In genomic region chr6:22320750-22321149, GRCh38 we compare ENCODE assay signal across 14 cellular contexts. TPM values are rescaled to one million over a fixed set of nuclear protein-coding genes. Genes with fewer than 3 reads are reported as not detected.
DNase-seq lines count a peak whose midpoint lies in the region; ATAC-seq and TF ChIP-seq lines count a peak whose summit lies in the region.
"Had no signal": no experiment of that assay in that cellular context is flagged by ENCODE, and none has a peak within 500 bp of the region (broad histone marks: within the 10 kb centered on the region; RNA-seq: fewer than 3 reads in every experiment).

No MANE protein-coding gene starts in this region.

- peaks cover 39% of the 10 kb centered on the region for H3K9me3 Mint-ChIP-seq in nephron progenitor cell

- no peak for ATAC-seq in GM18867 (IDR thresholded peaks at IDR 0.05; ENCODE audit: unreplicated experiment)
- no peak for ATAC-seq in HG02938 (IDR thresholded peaks at IDR 0.05; ENCODE audit: unreplicated experiment)
- ATAC-seq: stimulated activated naive B cell treated with anti-CD40 and anti-IgM and Interleukin-4, amounts not matched to agents 10 μg/mL and 1 μg/mL and 100 μg/mL, for 72 hours had no signal

- intact Hi-C loops in uterus (cut with DNase I; ENCODE audit: low total_unique reads): no loop called here

- no peak for TF ChIP-seq POLR2A in uterus (IDR thresholded peaks at IDR 0.05)

- peaks cover 27% of the 10 kb centered on the region for H3K36me3 Mint-ChIP-seq in nephron progenitor cell (ENCODE audit: low read depth)
- H3K36me3 Mint-ChIP-seq: stimulated activated naive B cell treated with anti-CD40 and anti-IgM and Interleukin-4, amounts not matched to agents 10 μg/mL and 1 μg/mL and 100 μg/mL, for 72 hours had no signal

- H3K4me2 ChIP-seq in OCI-LY1 (ENCODE audit: low read length): no peak overlapping the region

- H3K4me3 Mint-ChIP-seq in nephron progenitor cell: no peak overlapping the region
- H3K4me3 Mint-ChIP-seq: stimulated activated naive B cell treated with anti-CD40 and anti-IgM and Interleukin-4, amounts not matched to agents 10 μg/mL and 1 μg/mL and 100 μg/mL, for 72 hours had no signal

- peaks cover 9% of the 10 kb centered on the region; the same call in 1 of the 2 replicates for H3F3A ChIP-seq in OCI-LY1 (ENCODE audit: insufficient read depth, low read length)

- peaks cover 55% of the 10 kb centered on the region for H3K4me1 Mint-ChIP-seq in nephron progenitor cell
- H3K4me1 Mint-ChIP-seq: stimulated activated naive B cell treated with anti-CD40 and anti-IgM and Interleukin-4, amounts not matched to agents 10 μg/mL and 1 μg/mL and 100 μg/mL, for 72 hours had no signal

- TF ChIP-seq CTCF in OCI-LY1 (IDR thresholded peaks at IDR 0.05; ENCODE audit: low read length): no peak
- TF ChIP-seq CTCF in epithelial cell of esophagus (IDR thresholded peaks at IDR 0.05; ENCODE audit: insufficient read depth, low read depth, low read length, missing control alignments): no peak
- TF ChIP-seq CTCF in nephron progenitor cell (IDR thresholded peaks at IDR 0.05): no peak
- no peak for TF ChIP-seq CTCF in uterus (IDR thresholded peaks at IDR 0.05)

- H3K27me3 Mint-ChIP-seq in nephron progenitor cell (ENCODE audit: low read depth, poor library complexity): no peaks in the 10 kb centered on the region
- H3K27me3 Mint-ChIP-seq: stimulated activated naive B cell treated with anti-CD40 and anti-IgM and Interleukin-4, amounts not matched to agents 10 μg/mL and 1 μg/mL and 100 μg/mL, for 72 hours had no signal

- DNase-seq in EH (ENCODE audit: low read depth) (peak; percentile 95), epithelial cell of esophagus (ENCODE audit: low read depth) (peak; percentile 73), nephron progenitor cell (no peak), uterus (no peak), NCI-H69 (lab: John Stamatoyannopoulos, UW) (no peak)
- DNase-seq: activated T-cell treated with anti-CD3 and anti-CD28 coated beads, Interleukin-2, amount 50 U/mL, for 48 hours; hypothalamus; NCI-H2029 treated with DMSO at 0.1 percent for 48 hours; Peyer's patch; stimulated activated naive B cell treated with anti-CD40 and anti-IgM and Interleukin-4, amounts not matched to agents 10 μg/mL and 1 μg/mL and 100 μg/mL, for 72 hours had no signal

- H3K4me1 ChIP-seq in OCI-LY1 (ENCODE audit: insufficient read depth, low read length, severe bottlenecking): peaks cover 51% of the 10 kb centered on the region
- H3K4me1 ChIP-seq in uterus: no peaks in the 10 kb centered on the region
- H3K4me1 ChIP-seq: Peyer's patch had no signal

- H3K36me3 ChIP-seq in OCI-LY1 (ENCODE audit: insufficient read depth, low read length) (no peaks in the 10 kb centered on the region), uterus (no peaks in the 10 kb centered on the region)
- H3K36me3 ChIP-seq: Peyer's patch had no signal

- peak overlapping the region; percentile 51; the same call in 1 of the 2 replicates for H3K9ac ChIP-seq in OCI-LY1 (ENCODE audit: low read length)

- H3K9me2 ChIP-seq in OCI-LY1 (ENCODE audit: low read depth, low read length): no peaks in the 10 kb centered on the region

- no peak overlapping the region for H2AFZ ChIP-seq in OCI-LY1 (ENCODE audit: low read length)

- H3K27me3 ChIP-seq in OCI-LY1 (ENCODE audit: insufficient read depth, low read length) (no peaks in the 10 kb centered on the region), uterus (no peaks in the 10 kb centered on the region)
- H3K27me3 ChIP-seq: Peyer's patch had no signal

- H3K4me3 ChIP-seq in OCI-LY1 (ENCODE audit: low read depth, low read length, poor library complexity, severe bottlenecking) (no peak overlapping the region), epithelial cell of esophagus (ENCODE audit: low read length) (no peak overlapping the region), uterus (no peak overlapping the region)
- H3K4me3 ChIP-seq: Peyer's patch had no signal

- H3K9me3 ChIP-seq in OCI-LY1 (ENCODE audit: low read length) (no peaks in the 10 kb centered on the region; the same call in 1 of the 2 replicates), uterus (no peaks in the 10 kb centered on the region)
- H3K9me3 ChIP-seq: Peyer's patch had no signal

- H3K27ac Mint-ChIP-seq in nephron progenitor cell: peak overlapping the region; percentile 98
- H3K27ac Mint-ChIP-seq: stimulated activated naive B cell treated with anti-CD40 and anti-IgM and Interleukin-4, amounts not matched to agents 10 μg/mL and 1 μg/mL and 100 μg/mL, for 72 hours had no signal

- no peaks in the 10 kb centered on the region for H4K20me1 ChIP-seq in OCI-LY1 (ENCODE audit: insufficient read depth, low read length)

- no peaks in the 10 kb centered on the region for H3K79me2 ChIP-seq in OCI-LY1 (ENCODE audit: insufficient read depth, low read length)

- H3K27ac ChIP-seq in OCI-LY1 (ENCODE audit: low read depth, low read length, poor library complexity, severe bottlenecking) (peak overlapping the region; percentile 96), uterus (no peak overlapping the region)
- H3K27ac ChIP-seq: Peyer's patch, VCaP had no signal

RNA-seq across cellular contexts. Expression of gene PRL, which starts 23.9 kb away (rescaled TPM):
- not detected for total RNA-seq in uterus
- total RNA-seq: Peyer's patch had no signal

Comparison
In these comparisons a context has a peak if more than half of its experiments do, and no peak if none do; other contexts are left out.
1. DNase-seq: peak in EH (single experiment) and epithelial cell of esophagus (single experiment); none in nephron progenitor cell (single experiment), uterus (0 of 2) and NCI-H69 (single experiment).